In the genomic region with DNA sequence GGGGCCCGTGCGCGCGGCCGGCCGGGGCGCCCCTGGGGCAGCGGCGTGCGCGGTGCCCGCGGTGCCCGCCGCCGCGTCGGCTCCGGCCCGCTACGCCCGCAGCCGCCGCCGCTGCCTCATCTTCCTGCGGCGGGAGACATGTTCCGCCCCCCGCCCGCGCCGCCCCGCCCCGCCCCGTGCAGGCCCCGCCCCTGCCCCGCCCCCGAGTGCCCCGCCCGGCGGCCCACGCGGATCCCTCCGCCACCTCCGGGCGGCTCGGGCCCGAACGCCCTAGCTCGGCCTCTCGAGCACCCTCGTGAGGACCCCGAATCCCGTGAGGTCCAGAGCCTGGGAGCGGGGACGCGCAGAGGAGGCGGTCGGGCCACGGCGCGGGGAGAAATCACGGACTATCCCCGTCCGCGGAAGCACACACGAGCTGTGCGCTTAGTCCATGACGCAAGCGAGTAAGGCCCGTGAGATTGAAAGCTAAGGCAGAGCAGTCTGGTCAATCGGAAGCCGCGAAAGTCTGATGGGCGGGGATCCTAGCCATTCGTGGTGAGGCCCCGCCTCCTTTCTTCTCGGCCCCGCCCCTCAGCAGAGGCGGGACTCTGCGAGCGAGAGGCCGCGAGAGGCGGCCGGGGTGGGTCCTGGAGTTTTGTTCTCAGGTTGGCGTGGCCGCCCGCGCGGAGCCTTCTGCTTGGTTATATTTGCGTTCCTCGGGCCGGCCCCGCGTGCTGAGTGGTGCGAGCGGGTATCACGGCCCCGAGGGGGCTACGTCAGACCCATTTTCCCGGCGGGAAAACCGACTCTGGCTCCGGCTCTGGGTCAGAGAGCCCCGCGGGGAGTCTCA, we compare ENCODE assay signal across 8 cellular contexts. TPM values are rescaled to one million over a fixed set of nuclear protein-coding genes. Genes with fewer than 3 reads are reported as not detected.
DNase-seq lines count a peak whose midpoint lies in the region; ATAC-seq and TF ChIP-seq lines count a peak whose summit lies in the region.

A gene (minus strand): TSS at position 145 of the 829 bp plus-strand sequence. CDS start 2,367 bp downstream, outside the sequence.

- H3K4me1 ChIP-seq in prostate gland (replicated peaks) (peaks cover 8% of the 10 kb centered on the region), urinary bladder (ENCODE audit: insufficient read depth) (peaks cover 2% of the 10 kb centered on the region)

- ATAC-seq in GM18499 (IDR thresholded peaks at IDR 0.05; ENCODE audit: insufficient read depth, unreplicated experiment), result peak; percentile 44
- peak; percentile 51 for ATAC-seq in HG02943 (IDR thresholded peaks at IDR 0.05; ENCODE audit: low read depth, unreplicated experiment)
- peak; percentile 98 for ATAC-seq in left ventricle myocardium superior

- peak within 1 kb of the TSS; percentile 87 to 92 for H3K4me3 ChIP-seq in prostate gland
- H3K4me3 ChIP-seq in urinary bladder (ENCODE audit: low read depth, low read length), result peak within 1 kb of the TSS; percentile 96

- H3K36me3 ChIP-seq in prostate gland, result no peaks in the 10 kb centered on the region
- H3K36me3 ChIP-seq in urinary bladder (ENCODE audit: insufficient read depth), result no peaks in the 10 kb centered on the region

- TF ChIP-seq CTCF in prostate gland (IDR thresholded peaks at IDR 0.05), result peak in 2 of 4 experiments; percentile 11 to 18

- 1% methylated on average over 48 of the region's 107 CpGs for WGBS in prostate gland
- WGBS in urinary bladder, result under 1% methylated on average over 106 of the region's 107 CpGs

- no peaks in the 10 kb centered on the region for H3K27me3 ChIP-seq in prostate gland (replicated peaks; ENCODE audit: insufficient read depth)

- H3K9me3 ChIP-seq in prostate gland, result no peaks in the 10 kb centered on the region

- H3K27ac ChIP-seq in prostate gland, result peak within 1 kb of the TSS; percentile 99 to 100
- peak within 1 kb of the TSS; percentile 100 for H3K27ac ChIP-seq in urinary bladder (ENCODE audit: low read depth)

- intact Hi-C loops in T-helper 2 cell treated with Interferon-gamma antibody and Interleukin-4, amounts not matched to agents 100 ng/mL and 5 ng/mL, for 36 hours (cut with micrococcal nuclease), result loop anchor here (1.0 to 2.0 kb wide), 4 partner anchors 47 to 498 kb away; a partner anchor contains a TSS
- intact Hi-C loops in left ventricle myocardium superior (cut with micrococcal nuclease) (no loop called here), prostate gland (cut with DNase I) (loop anchor here (2.0 kb wide), 1 partner anchor 48 kb away; a partner anchor contains a TSS)

- peak; percentile 50 for TF ChIP-seq POLR2A in prostate gland (IDR thresholded peaks at IDR 0.05)

- DNase-seq in NCI-H187 treated with DMSO at 0.1 percent for 48 hours (lab: John Stamatoyannopoulos, UW) (peak; percentile 89), anterior cingulate cortex (lab: John Stamatoyannopoulos, UW) (peak; percentile 83 to 99 (median 97)), left ventricle myocardium superior (peak; percentile 99), prostate gland (ENCODE audit: low spot score) (peak; percentile 97)

RNA-seq across cellular contexts. Expression of the gene that starts here (rescaled TPM):
- total RNA-seq in T-helper 2 cell treated with Interferon-gamma antibody and Interleukin-4, amounts not matched to agents 100 ng/mL and 5 ng/mL, for 36 hours, result 88.1 and 88.5 TPM in 2 replicates
- 20.7 TPM for total RNA-seq in left ventricle myocardium superior
- 100 to 1,000 TPM in 1 of 2 donors, 10 to 100 TPM in 1; 91.5 to 332 TPM for total RNA-seq in prostate gland
- total RNA-seq in urinary bladder, result 27.4 TPM
- 50.2 TPM for polyA plus RNA-seq in urinary bladder

Comparison
In these comparisons a context has a peak if more than half of its experiments do, and no peak if none do; other contexts are left out.
1. Peak in every context shown above with its lines: DNase-seq, ATAC-seq, H3K4me3 ChIP-seq and H3K27ac ChIP-seq.
2. ATAC-seq: peak in every context shown above with its lines; median percentile 98 in left ventricle myocardium superior; 51 in HG02943; 44 in GM18499.